1 cellular context compared by ENCODE assay signal in the genomic region with DNA sequence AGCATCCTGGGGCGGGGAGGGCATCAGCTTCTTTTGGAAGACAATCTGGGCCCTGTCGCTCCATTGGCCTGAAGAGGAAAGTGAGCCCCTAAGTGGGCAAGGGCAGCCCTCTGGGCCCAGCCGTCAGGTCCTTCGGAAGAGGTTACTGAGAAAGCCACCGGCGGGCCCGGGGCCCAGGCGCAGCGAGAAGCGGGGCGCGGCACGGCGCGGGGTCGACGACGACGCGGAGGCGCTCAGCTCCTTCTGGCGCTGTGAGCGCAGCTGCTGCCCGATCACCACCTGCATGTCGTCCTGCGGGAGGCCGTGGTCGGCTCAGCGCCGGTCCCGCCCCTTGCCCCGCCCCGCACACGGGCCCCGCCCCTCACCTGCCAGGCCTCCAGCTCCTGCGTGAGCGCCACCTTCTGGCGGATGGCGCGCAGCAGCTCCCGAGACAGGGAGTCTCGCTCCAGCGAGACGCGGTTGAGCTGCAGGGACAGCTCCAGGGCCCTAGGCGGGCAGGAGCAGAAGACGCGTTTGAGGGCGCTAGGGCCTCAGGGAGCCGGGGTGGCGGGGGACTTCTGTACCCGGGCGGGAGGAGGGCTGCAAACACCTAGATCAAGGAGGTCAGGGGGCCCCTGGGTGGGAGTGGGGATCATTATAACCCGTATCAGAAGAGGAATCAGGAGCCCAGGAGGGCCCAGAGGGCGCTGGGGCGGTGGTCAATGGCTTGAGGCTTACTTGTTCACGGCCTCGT.
TF ChIP-seq lines count a peak whose summit lies in the region.

No MANE protein-coding gene starts in this region.

TF ChIP-seq in endothelial cell of umbilical vein, 7 proteins besides CTCF, POLR2A, EP300 and RAD21:
- TF ChIP-seq GATA2 (IDR thresholded peaks at IDR 0.05; ENCODE audit: insufficient read depth, insufficient read length, low read depth, low read length) (no peak), POLR2AphosphoS5 (IDR thresholded peaks at IDR 0.05; ENCODE audit: insufficient read depth, low read depth, low read length) (peak; percentile 54), EZH2 (IDR thresholded peaks at IDR 0.05; ENCODE audit: borderline replicate concordance, low read depth, low read length, severe bottlenecking) (no peak)
TF ChIP-seq in endothelial cell of umbilical vein: peak in this region for 1.
